In the genomic region with DNA sequence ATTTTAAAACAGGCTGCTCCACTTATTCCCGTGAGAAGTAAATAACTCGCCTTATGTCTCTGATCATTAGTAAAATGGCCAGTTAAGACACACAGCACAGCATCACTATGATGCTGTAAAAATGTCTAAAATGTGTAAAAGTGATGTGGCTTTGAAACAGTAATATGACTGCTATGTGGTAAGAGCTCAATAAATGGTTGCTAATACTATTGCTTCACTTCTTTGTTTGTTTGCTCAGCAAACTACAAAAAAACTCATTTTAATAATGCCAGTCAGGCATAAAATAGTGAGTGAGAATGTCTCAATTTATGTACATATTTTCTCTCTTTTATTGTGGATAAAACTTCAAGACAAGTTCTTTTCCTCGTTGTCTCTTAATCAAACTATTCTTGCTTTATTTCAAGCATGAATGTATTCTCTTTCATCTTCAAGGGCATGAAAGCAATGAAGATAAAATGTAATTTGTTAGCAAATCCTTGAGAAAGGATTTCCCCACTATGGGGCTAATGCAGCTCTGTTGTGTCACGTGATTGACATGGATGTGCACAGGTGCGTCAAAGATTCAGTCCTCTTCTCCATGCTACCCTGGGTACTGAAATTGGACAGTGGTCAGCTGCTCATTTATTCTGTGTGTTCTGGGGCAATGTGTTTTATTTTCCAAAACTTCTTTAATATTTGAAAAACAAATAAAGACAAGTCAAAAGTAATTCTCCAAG, we compare ENCODE assay signal across 3 cellular contexts.
TF ChIP-seq lines count a peak whose summit lies in the region.

No MANE protein-coding gene starts in this region.

TF ChIP-seq in A549, 52 proteins besides CTCF, POLR2A, EP300 and RAD21 (continued from another document):
- TF ChIP-seq, protein P1, sequence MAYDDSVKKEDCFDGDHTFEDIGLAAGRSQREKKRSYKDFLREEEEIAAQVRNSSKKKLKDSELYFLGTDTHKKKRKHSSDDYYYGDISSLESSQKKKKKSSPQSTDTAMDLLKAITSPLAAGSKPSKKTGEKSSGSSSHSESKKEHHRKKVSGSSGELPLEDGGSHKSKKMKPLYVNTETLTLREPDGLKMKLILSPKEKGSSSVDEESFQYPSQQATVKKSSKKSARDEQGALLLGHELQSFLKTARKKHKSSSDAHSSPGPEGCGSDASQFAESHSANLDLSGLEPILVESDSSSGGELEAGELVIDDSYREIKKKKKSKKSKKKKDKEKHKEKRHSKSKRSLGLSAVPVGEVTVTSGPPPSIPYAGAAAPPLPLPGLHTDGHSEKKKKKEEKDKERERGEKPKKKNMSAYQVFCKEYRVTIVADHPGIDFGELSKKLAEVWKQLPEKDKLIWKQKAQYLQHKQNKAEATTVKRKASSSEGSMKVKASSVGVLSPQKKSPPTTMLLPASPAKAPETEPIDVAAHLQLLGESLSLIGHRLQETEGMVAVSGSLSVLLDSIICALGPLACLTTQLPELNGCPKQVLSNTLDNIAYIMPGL (CRISPR knock-in tag; IDR thresholded peaks at IDR 0.05; ENCODE audit: borderline replicate concordance) = no peak
- no peak for TF ChIP-seq MAFK (IDR thresholded peaks at IDR 0.05; ENCODE audit: partially characterized antibody)
- TF ChIP-seq, protein P2, sequence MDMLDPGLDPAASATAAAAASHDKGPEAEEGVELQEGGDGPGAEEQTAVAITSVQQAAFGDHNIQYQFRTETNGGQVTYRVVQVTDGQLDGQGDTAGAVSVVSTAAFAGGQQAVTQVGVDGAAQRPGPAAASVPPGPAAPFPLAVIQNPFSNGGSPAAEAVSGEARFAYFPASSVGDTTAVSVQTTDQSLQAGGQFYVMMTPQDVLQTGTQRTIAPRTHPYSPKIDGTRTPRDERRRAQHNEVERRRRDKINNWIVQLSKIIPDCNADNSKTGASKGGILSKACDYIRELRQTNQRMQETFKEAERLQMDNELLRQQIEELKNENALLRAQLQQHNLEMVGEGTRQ (IDR thresholded peaks at IDR 0.05) = peak; percentile 35; the same call in 1 of the 2 replicates

TF ChIP-seq in GM12878, 131 proteins besides CTCF, POLR2A, EP300 and RAD21 (continued from another document):
- TF ChIP-seq, protein P3, sequence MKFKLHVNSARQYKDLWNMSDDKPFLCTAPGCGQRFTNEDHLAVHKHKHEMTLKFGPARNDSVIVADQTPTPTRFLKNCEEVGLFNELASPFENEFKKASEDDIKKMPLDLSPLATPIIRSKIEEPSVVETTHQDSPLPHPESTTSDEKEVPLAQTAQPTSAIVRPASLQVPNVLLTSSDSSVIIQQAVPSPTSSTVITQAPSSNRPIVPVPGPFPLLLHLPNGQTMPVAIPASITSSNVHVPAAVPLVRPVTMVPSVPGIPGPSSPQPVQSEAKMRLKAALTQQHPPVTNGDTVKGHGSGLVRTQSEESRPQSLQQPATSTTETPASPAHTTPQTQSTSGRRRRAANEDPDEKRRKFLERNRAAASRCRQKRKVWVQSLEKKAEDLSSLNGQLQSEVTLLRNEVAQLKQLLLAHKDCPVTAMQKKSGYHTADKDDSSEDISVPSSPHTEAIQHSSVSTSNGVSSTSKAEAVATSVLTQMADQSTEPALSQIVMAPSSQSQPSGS (IDR thresholded peaks at IDR 0.05; ENCODE audit: low read length) = no peak
- TF ChIP-seq MYB (IDR thresholded peaks at IDR 0.05; ENCODE audit: borderline replicate concordance, low read depth, low read length) (no peak), YY1 (IDR thresholded peaks at IDR 0.05; ENCODE audit: low read depth, low read length) (no peak), RAD51 (IDR thresholded peaks at IDR 0.05) (peak; percentile 48; the same call in 1 of the 2 replicates)

TF ChIP-seq in HepG2, 621 proteins besides CTCF, POLR2A, EP300 and RAD21:
- TF ChIP-seq, protein P4, sequence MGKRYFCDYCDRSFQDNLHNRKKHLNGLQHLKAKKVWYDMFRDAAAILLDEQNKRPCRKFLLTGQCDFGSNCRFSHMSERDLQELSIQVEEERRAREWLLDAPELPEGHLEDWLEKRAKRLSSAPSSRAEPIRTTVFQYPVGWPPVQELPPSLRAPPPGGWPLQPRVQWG (CRISPR knock-in tag; IDR thresholded peaks at IDR 0.05; ENCODE audit: borderline replicate concordance, low read depth) = no peak
- TF ChIP-seq RAD51 (IDR thresholded peaks at IDR 0.05; ENCODE audit: borderline replicate concordance) = peak; percentile 84
- TF ChIP-seq, protein P5, sequence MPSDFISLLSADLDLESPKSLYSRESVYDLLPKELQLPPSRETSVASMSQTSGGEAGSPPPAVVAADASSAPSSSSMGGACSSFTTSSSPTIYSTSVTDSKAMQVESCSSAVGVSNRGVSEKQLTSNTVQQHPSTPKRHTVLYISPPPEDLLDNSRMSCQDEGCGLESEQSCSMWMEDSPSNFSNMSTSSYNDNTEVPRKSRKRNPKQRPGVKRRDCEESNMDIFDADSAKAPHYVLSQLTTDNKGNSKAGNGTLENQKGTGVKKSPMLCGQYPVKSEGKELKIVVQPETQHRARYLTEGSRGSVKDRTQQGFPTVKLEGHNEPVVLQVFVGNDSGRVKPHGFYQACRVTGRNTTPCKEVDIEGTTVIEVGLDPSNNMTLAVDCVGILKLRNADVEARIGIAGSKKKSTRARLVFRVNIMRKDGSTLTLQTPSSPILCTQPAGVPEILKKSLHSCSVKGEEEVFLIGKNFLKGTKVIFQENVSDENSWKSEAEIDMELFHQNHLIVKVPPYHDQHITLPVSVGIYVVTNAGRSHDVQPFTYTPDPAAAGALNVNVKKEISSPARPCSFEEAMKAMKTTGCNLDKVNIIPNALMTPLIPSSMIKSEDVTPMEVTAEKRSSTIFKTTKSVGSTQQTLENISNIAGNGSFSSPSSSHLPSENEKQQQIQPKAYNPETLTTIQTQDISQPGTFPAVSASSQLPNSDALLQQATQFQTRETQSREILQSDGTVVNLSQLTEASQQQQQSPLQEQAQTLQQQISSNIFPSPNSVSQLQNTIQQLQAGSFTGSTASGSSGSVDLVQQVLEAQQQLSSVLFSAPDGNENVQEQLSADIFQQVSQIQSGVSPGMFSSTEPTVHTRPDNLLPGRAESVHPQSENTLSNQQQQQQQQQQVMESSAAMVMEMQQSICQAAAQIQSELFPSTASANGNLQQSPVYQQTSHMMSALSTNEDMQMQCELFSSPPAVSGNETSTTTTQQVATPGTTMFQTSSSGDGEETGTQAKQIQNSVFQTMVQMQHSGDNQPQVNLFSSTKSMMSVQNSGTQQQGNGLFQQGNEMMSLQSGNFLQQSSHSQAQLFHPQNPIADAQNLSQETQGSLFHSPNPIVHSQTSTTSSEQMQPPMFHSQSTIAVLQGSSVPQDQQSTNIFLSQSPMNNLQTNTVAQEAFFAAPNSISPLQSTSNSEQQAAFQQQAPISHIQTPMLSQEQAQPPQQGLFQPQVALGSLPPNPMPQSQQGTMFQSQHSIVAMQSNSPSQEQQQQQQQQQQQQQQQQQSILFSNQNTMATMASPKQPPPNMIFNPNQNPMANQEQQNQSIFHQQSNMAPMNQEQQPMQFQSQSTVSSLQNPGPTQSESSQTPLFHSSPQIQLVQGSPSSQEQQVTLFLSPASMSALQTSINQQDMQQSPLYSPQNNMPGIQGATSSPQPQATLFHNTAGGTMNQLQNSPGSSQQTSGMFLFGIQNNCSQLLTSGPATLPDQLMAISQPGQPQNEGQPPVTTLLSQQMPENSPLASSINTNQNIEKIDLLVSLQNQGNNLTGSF (CRISPR knock-in tag; IDR thresholded peaks at IDR 0.05) = no peak
- peak; percentile 7 for TF ChIP-seq HNRNPK (IDR thresholded peaks at IDR 0.05; ENCODE audit: low read depth, low read length, poor library complexity, severe bottlenecking)
- TF ChIP-seq, protein P2 (IDR thresholded peaks at IDR 0.05; ENCODE audit: low read depth, low read length) = peak; percentile 63
- TF ChIP-seq, protein P2 (CRISPR knock-in tag; IDR thresholded peaks at IDR 0.05; ENCODE audit: borderline replicate concordance) = no peak
